ENCODE assay signal across 9 cellular contexts in genomic region chr10:97718659-97719142, GRCh38. TPM values are rescaled to one million over a fixed set of nuclear protein-coding genes. Genes with fewer than 3 reads are reported as not detected.
DNase-seq lines count a peak whose midpoint lies in the region; ATAC-seq, FAIRE-seq and TF ChIP-seq lines count a peak whose summit lies in the region.
"Had no signal": no experiment of that assay in that cellular context is flagged by ENCODE, and none has a peak within 500 bp of the region (broad histone marks: within the 10 kb centered on the region; RNA-seq: fewer than 3 reads in every experiment).

No MANE protein-coding gene starts in this region.

- intact Hi-C loops in mucosa of descending colon (cut with DNase I, micrococcal nuclease) = no loop called here
- intact Hi-C loops in activated CD4-positive, alpha-beta memory T cell treated with anti-CD3 and anti-CD28 coated beads for 36 hours (cut with micrococcal nuclease) = no loop called here

- peak; percentile 77 for ATAC-seq in mucosa of descending colon
- ATAC-seq in HG02798 (IDR thresholded peaks at IDR 0.05; ENCODE audit: poor library complexity, unreplicated experiment) = no peak
- ATAC-seq in HG03521 (IDR thresholded peaks at IDR 0.05; ENCODE audit: unreplicated experiment) = no peak
- ATAC-seq in GM21529 (IDR thresholded peaks at IDR 0.05; ENCODE audit: unreplicated experiment) = no peak

- POLR2A ChIA-PET in activated CD4-positive, alpha-beta memory T cell treated with anti-CD3 and anti-CD28 coated beads for 36 hours (lab: Charles Lee) = no interaction called here

- no peak overlapping the region for H3K27ac Mint-ChIP-seq in activated CD4-positive, alpha-beta memory T cell treated with anti-CD3 and anti-CD28 coated beads for 36 hours

- peaks cover 64% of the 10 kb centered on the region for H3K4me1 ChIP-seq in mucosa of descending colon (ENCODE audit: low read depth)

- no peak overlapping the region for H3K4me3 ChIP-seq in bronchial epithelial cell (ENCODE audit: low read depth, low read length)
- no peak overlapping the region for H3K4me3 ChIP-seq in mucosa of descending colon

- CTCF ChIA-PET in activated CD4-positive, alpha-beta memory T cell treated with anti-CD3 and anti-CD28 coated beads for 36 hours (lab: Charles Lee) = interaction anchor here (1.1 to 20.3 kb wide), 4 partner anchors 9 to 42 kb away, joined by 3 to 588 read pairs (median 9); partner anchors contain the start of gene ZFYVE27

- H3K9me3 ChIP-seq in mucosa of descending colon = no peaks in the 10 kb centered on the region

- H3K36me3 Mint-ChIP-seq in activated CD4-positive, alpha-beta memory T cell treated with anti-CD3 and anti-CD28 coated beads for 36 hours = no peaks in the 10 kb centered on the region

- peaks cover 2% of the 10 kb centered on the region for H3K4me1 Mint-ChIP-seq in activated CD4-positive, alpha-beta memory T cell treated with anti-CD3 and anti-CD28 coated beads for 36 hours (ENCODE audit: low read depth)

- H3K9me3 Mint-ChIP-seq in activated CD4-positive, alpha-beta memory T cell treated with anti-CD3 and anti-CD28 coated beads for 36 hours = no peaks in the 10 kb centered on the region

- DNase-seq in A172 (ENCODE audit: low spot score) (peak; percentile 45), LHCN-M2 (ENCODE audit: low read depth) (peak; percentile 46), bronchial epithelial cell (ENCODE audit: low read depth) (peak; percentile 99), mucosa of descending colon (peak; percentile 89 to 97 (median 90))
- no peak for DNase-seq in activated CD4-positive, alpha-beta memory T cell treated with anti-CD3 and anti-CD28 coated beads for 36 hours
- DNase-seq: NCI-H446 treated with DMSO at 0.1 percent for 48 hours had no signal

- no peaks in the 10 kb centered on the region for H3K27me3 ChIP-seq in bronchial epithelial cell (ENCODE audit: control insufficient read depth, insufficient read depth, low read length)

- peak; percentile 98 for FAIRE-seq in bronchial epithelial cell (lab: Jason Lieb, UNC)

- no peak overlapping the region for H3K4me3 Mint-ChIP-seq in activated CD4-positive, alpha-beta memory T cell treated with anti-CD3 and anti-CD28 coated beads for 36 hours

- no peak for TF ChIP-seq CTCF in bronchial epithelial cell (IDR thresholded peaks at IDR 0.05; ENCODE audit: insufficient read depth, low read length, severe bottlenecking)
- no peak for TF ChIP-seq CTCF in mucosa of descending colon (IDR thresholded peaks at IDR 0.05)

- H3K27me3 Mint-ChIP-seq in activated CD4-positive, alpha-beta memory T cell treated with anti-CD3 and anti-CD28 coated beads for 36 hours = no peaks in the 10 kb centered on the region

- H3K36me3 ChIP-seq in bronchial epithelial cell (ENCODE audit: control insufficient read depth, insufficient read depth, low read length) (peaks cover 5% of the 10 kb centered on the region), mucosa of descending colon (ENCODE audit: low read depth) (no peaks in the 10 kb centered on the region)

RNA-seq across cellular contexts. Expression of gene MARVELD1, which starts 5.2 kb away (rescaled TPM):
- 68.2 and 69.7 TPM in 2 replicates for total RNA-seq in A172 (2014; rRNA removed; shearing (Covaris generic))
- total RNA-seq in LHCN-M2 (2014; rRNA removed) (54.7 and 56.0 TPM in 2 replicates), bronchial epithelial cell (3.6 and 4.7 TPM in 2 replicates), mucosa of descending colon (10 to 100 TPM; 30.7 to 45.7 (median 37.7) TPM)
- polyA plus RNA-seq in LHCN-M2 (2012) = 66.1 TPM
- 1 to 10 TPM; 2.9 to 4.0 TPM for total RNA-seq in activated CD4-positive, alpha-beta memory T cell treated with anti-CD3 and anti-CD28 coated beads for 36 hours

RNA-seq across cellular contexts. Expression of gene ZFYVE27, which starts 18.2 kb away (rescaled TPM):
- 22.4 and 25.6 TPM in 2 replicates for total RNA-seq in A172 (2014; rRNA removed; shearing (Covaris generic))
- 23.7 and 25.3 TPM in 2 replicates for total RNA-seq in LHCN-M2 (2014; rRNA removed)
- polyA plus RNA-seq in LHCN-M2 (2012) = 12.5 TPM
- 15.3 and 19.1 TPM in 2 replicates for total RNA-seq in bronchial epithelial cell
- 10 to 100 TPM; 48.8 to 83.7 (median 55.0) TPM for total RNA-seq in mucosa of descending colon
- 10 to 100 TPM; 20.9 to 22.8 TPM for total RNA-seq in activated CD4-positive, alpha-beta memory T cell treated with anti-CD3 and anti-CD28 coated beads for 36 hours

RNA-seq across cellular contexts. Expression of gene AVPI1, which starts 31.7 kb away (rescaled TPM):
- total RNA-seq in A172 (2014; rRNA removed; shearing (Covaris generic)) = 26.7 and 28.7 TPM in 2 replicates
- 17.1 and 24.4 TPM in 2 replicates for total RNA-seq in LHCN-M2 (2014; rRNA removed)
- 32.8 TPM for polyA plus RNA-seq in LHCN-M2 (2012)
- 89.2 and 99.3 TPM in 2 replicates for total RNA-seq in bronchial epithelial cell
- 10 to 100 TPM; 23.7 to 34.1 (median 31.4) TPM for total RNA-seq in mucosa of descending colon
- total RNA-seq in activated CD4-positive, alpha-beta memory T cell treated with anti-CD3 and anti-CD28 coated beads for 36 hours = 1 to 10 TPM; 1.7 to 2.1 TPM

RNA-seq across cellular contexts. Expression of gene SFRP5, which starts 53.1 kb away (rescaled TPM):
- total RNA-seq in A172 (2014; rRNA removed; shearing (Covaris generic)) = not detected in 2 replicates
- total RNA-seq in LHCN-M2 (2014; rRNA removed) (0.17 TPM in 1 of 2 replicates, not detected in the other), bronchial epithelial cell (not detected in 2 replicates), mucosa of descending colon (10 to 100 TPM in 1 of 3 donors, 1 to 10 TPM in 1, under 1 TPM in 1; 0.41 to 23.0 (median 1.0) TPM)
- polyA plus RNA-seq in LHCN-M2 (2012) = 0.09 TPM
- not detected for total RNA-seq in activated CD4-positive, alpha-beta memory T cell treated with anti-CD3 and anti-CD28 coated beads for 36 hours
